28 cellular contexts compared by ENCODE assay signal in the genomic region with DNA sequence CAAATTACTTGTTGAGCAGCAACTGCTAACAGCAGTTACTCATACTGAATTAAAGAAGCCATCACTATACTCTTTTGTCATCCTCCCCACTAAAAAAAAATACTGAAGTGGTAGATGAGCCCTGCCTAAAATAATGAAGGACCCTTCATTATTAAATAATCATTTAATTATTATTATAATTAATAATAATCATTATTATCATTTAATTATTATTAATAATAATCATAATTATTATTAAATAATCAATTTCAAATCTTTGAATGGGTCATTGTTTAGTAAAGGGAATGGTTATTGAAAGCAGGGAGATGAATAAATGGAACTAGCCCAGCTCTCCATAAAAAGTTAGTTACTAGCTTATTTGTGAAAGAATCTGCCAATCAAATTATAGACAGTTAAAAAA.
"Had no signal": no experiment of that assay in that cellular context is flagged by ENCODE, and none has a peak within 500 bp of the region (broad histone marks: within the 10 kb centered on the region; RNA-seq: fewer than 3 reads in every experiment).

No MANE protein-coding gene starts in this region.

- DNase-seq: stimulated activated CD4-positive, alpha-beta T cell treated with anti-CD3 and anti-CD28 coated beads, Interleukin-2, amount 100 ng/mL, for 48 hours; stimulated activated CD4-positive, alpha-beta T cell treated with anti-CD3 and anti-CD28 coated beads, Interleukin-4, amount 100 ng/mL, for 1 hour; stimulated activated CD4-positive, alpha-beta T cell treated with anti-CD3 and anti-CD28 coated beads, Interleukin-4, amount 100 ng/mL, for 24 hours; stimulated activated CD4-positive, alpha-beta T cell treated with anti-CD3 and anti-CD28 coated beads, Interleukin-4, amount 100 ng/mL, for 4 hours; stimulated activated CD8-positive, alpha-beta memory T cell treated with anti-CD3 and anti-CD28 coated beads, Interleukin-4, amount 100 ng/mL, for 48 hours; stimulated activated naive B cell treated with anti-CD40 and anti-IgM and Interleukin-4, amounts not matched to agents 10 μg/mL and 1 μg/mL and 100 μg/mL, for 72 hours; stimulated activated naive CD4-positive, alpha-beta T cell; stimulated activated naive CD4-positive, alpha-beta T cell treated with Interleukin-2 at 50 U/mL for 16 hours; stimulated activated naive CD8-positive, alpha-beta T cell treated with anti-CD3 and anti-CD28 coated beads, Interleukin-15, amount 100 ng/mL, for 72 hours; stimulated activated naive CD8-positive, alpha-beta T cell treated with anti-CD3 and anti-CD28 coated beads, Interleukin-15, Interleukin-2, amounts not matched to agents 100 U/mL and 50 U/mL, for 24 hours; stomach; substantia nigra; testis; thyroid gland; tibial artery; trophoblast cell; upper lobe of left lung; upper lobe of right lung; uterus had no signal

- H3K36me3 ChIP-seq: stomach, suprapubic skin, thoracic aorta, thyroid gland, tibial artery, tibial nerve, upper lobe of left lung, upper lobe of right lung, uterus, vagina had no signal

- H3K27me3 Mint-ChIP-seq: stimulated activated memory B cell treated with anti-CD40 and anti-IgM and Interleukin-4, amounts not matched to agents 10 μg/mL and 1 μg/mL and 100 μg/mL, for 72 hours; stimulated activated naive B cell treated with anti-CD40 and anti-IgM and Interleukin-4, amounts not matched to agents 10 μg/mL and 1 μg/mL and 100 μg/mL, for 72 hours; stimulated activated naive CD8-positive, alpha-beta T cell treated with anti-CD3 and anti-CD28 coated beads, Interleukin-15, amount 100 ng/mL, for 72 hours; stimulated activated naive CD8-positive, alpha-beta T cell treated with anti-CD3 and anti-CD28 coated beads, Interleukin-15, Interleukin-2, amounts not matched to agents 100 ng/mL and 50 ng/mL, for 24 hours; type B pancreatic cell had no signal

- H3K4me1 ChIP-seq: stomach, suprapubic skin, testis, thyroid gland, tibial nerve, upper lobe of left lung, upper lobe of right lung, uterus, vagina had no signal

- H3K4me1 Mint-ChIP-seq: stimulated activated effector memory CD8-positive, alpha-beta T cell treated with anti-CD3 and anti-CD28 coated beads, Interleukin-12 subunit alpha, Interleukin-12 subunit beta, amount 100 ng/mL, for 72 hours; stimulated activated memory B cell treated with anti-CD40 and anti-IgM and Interleukin-4, amounts not matched to agents 10 μg/mL and 1 μg/mL and 100 μg/mL, for 72 hours; stimulated activated naive B cell treated with anti-CD40 and anti-IgM and Interleukin-4, amounts not matched to agents 10 μg/mL and 1 μg/mL and 100 μg/mL, for 72 hours; stimulated activated naive CD8-positive, alpha-beta T cell treated with anti-CD3 and anti-CD28 coated beads, Interleukin-15, amount 100 ng/mL, for 72 hours had no signal

- H3K27me3 ChIP-seq: stomach, suprapubic skin, testis, thyroid gland, tibial artery, tibial nerve, upper lobe of left lung, upper lobe of right lung, uterus, vagina had no signal

- H3K4me3 Mint-ChIP-seq: stimulated activated effector memory CD8-positive, alpha-beta T cell treated with anti-CD3 and anti-CD28 coated beads, Interleukin-12 subunit alpha, Interleukin-12 subunit beta, amount 100 ng/mL, for 72 hours; stimulated activated memory B cell treated with anti-CD40 and anti-IgM and Interleukin-4, amounts not matched to agents 10 μg/mL and 1 μg/mL and 100 μg/mL, for 72 hours; stimulated activated naive B cell treated with anti-CD40 and anti-IgM and Interleukin-4, amounts not matched to agents 10 μg/mL and 1 μg/mL and 100 μg/mL, for 72 hours; stimulated activated naive CD8-positive, alpha-beta T cell treated with anti-CD3 and anti-CD28 coated beads, Interleukin-15, amount 100 ng/mL, for 72 hours; stimulated activated naive CD8-positive, alpha-beta T cell treated with anti-CD3 and anti-CD28 coated beads, Interleukin-15, Interleukin-2, amounts not matched to agents 100 ng/mL and 50 ng/mL, for 24 hours; type B pancreatic cell had no signal

- H3K9me3 Mint-ChIP-seq: stimulated activated memory B cell treated with anti-CD40 and anti-IgM and Interleukin-4, amounts not matched to agents 10 μg/mL and 1 μg/mL and 100 μg/mL, for 72 hours had no signal

- ATAC-seq: stimulated activated effector memory CD8-positive, alpha-beta T cell treated with anti-CD3 and anti-CD28 coated beads, Interleukin-12 subunit alpha, Interleukin-12 subunit beta, amount 100 ng/mL, for 72 hours; stimulated activated memory B cell treated with anti-CD40 and anti-IgM and Interleukin-4, amounts not matched to agents 10 μg/mL and 1 μg/mL and 100 μg/mL, for 72 hours; stimulated activated naive B cell treated with anti-CD40 and anti-IgM and Interleukin-4, amounts not matched to agents 10 μg/mL and 1 μg/mL and 100 μg/mL, for 72 hours; stimulated activated naive CD8-positive, alpha-beta T cell treated with anti-CD3 and anti-CD28 coated beads, Interleukin-15, amount 100 ng/mL, for 72 hours; stimulated activated naive CD8-positive, alpha-beta T cell treated with anti-CD3 and anti-CD28 coated beads, Interleukin-15, Interleukin-2, amounts not matched to agents 100 U/mL and 50 U/mL, for 24 hours; upper lobe of right lung had no signal

- H3K27ac Mint-ChIP-seq: stimulated activated effector memory CD8-positive, alpha-beta T cell treated with anti-CD3 and anti-CD28 coated beads, Interleukin-12 subunit alpha, Interleukin-12 subunit beta, amount 100 ng/mL, for 72 hours; stimulated activated memory B cell treated with anti-CD40 and anti-IgM and Interleukin-4, amounts not matched to agents 10 μg/mL and 1 μg/mL and 100 μg/mL, for 72 hours; stimulated activated naive B cell treated with anti-CD40 and anti-IgM and Interleukin-4, amounts not matched to agents 10 μg/mL and 1 μg/mL and 100 μg/mL, for 72 hours; stimulated activated naive CD8-positive, alpha-beta T cell treated with anti-CD3 and anti-CD28 coated beads, Interleukin-15, amount 100 ng/mL, for 72 hours; stimulated activated naive CD8-positive, alpha-beta T cell treated with anti-CD3 and anti-CD28 coated beads, Interleukin-15, Interleukin-2, amounts not matched to agents 100 ng/mL and 50 ng/mL, for 24 hours; type B pancreatic cell had no signal

- H3K9me3 ChIP-seq: stomach, suprapubic skin, testis, thoracic aorta, thyroid gland, tibial artery, tibial nerve, upper lobe of left lung, upper lobe of right lung, uterus, vagina had no signal

- H3K36me3 Mint-ChIP-seq: stimulated activated effector memory CD8-positive, alpha-beta T cell treated with anti-CD3 and anti-CD28 coated beads, Interleukin-12 subunit alpha, Interleukin-12 subunit beta, amount 100 ng/mL, for 72 hours; stimulated activated memory B cell treated with anti-CD40 and anti-IgM and Interleukin-4, amounts not matched to agents 10 μg/mL and 1 μg/mL and 100 μg/mL, for 72 hours; stimulated activated naive B cell treated with anti-CD40 and anti-IgM and Interleukin-4, amounts not matched to agents 10 μg/mL and 1 μg/mL and 100 μg/mL, for 72 hours; type B pancreatic cell had no signal

- H3K27ac ChIP-seq: stomach, suprapubic skin, testis, thoracic aorta, thyroid gland, tibial nerve, upper lobe of left lung, upper lobe of right lung, uterus, vagina had no signal

- FAIRE-seq: urothelium cell line had no signal

- H3K4me3 ChIP-seq: stomach, suprapubic skin, testis, thoracic aorta, thyroid gland, tibial artery, tibial nerve, upper lobe of left lung, upper lobe of right lung, uterus, vagina had no signal
